Comparison of ENCODE assay signal across 8 cellular contexts in the genomic region with DNA sequence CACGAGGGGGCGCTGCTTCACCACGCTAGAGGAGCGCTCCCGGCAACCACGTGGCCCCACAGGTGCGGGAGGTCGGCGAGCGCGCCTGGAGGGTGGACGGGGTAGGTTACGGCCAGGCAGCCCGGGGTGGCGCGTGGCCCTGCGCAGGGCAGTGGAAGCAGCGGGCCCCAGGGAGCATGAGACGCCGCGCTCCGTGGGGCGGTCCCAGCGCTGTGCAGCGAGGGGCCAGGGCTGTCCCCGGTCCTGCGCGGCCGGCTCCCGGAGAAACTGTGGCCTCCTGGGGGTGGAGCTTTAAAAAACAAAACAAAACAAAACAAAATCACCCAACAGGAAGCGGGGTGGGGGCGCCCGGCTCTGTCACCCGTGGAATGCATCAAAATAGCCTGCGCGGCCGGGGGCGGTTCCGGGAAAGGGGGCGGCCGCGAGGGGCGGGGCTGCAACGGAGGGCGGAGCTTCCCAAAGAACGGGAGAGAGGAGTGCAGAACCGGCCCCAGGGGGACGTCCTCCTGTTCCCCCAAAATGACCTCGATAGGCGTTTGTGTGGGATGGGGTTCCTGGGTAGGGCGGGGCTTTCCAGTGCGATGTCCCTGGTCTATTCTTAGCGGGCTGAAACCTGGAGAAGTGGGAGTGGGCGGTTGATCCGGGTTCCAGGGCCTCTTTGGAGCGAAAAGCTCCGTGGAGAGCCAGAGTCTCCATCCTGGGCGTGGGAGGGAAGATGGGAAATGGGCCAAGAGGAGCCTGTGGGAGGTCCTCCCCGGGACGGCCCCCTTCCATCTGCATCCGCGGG. TPM values are rescaled to one million over a fixed set of nuclear protein-coding genes. Genes with fewer than 3 reads are reported as not detected.
DNase-seq lines count a peak whose midpoint lies in the region; ATAC-seq and TF ChIP-seq lines count a peak whose summit lies in the region.

No MANE protein-coding gene starts in this region.

- H3K4me1 ChIP-seq in heart right ventricle (peaks cover 0 to 23% (median 12%) of the 10 kb centered on the region in 9 donors), transverse colon (peaks cover 7 to 14% (median 11%) of the 10 kb centered on the region in 4 donors)

- in situ Hi-C loops in transverse colon (cut with MboI; ENCODE audit: low pct_ligation_motif_present in 1 of 4, low pct_unique_long_range_greater_than_20kb in 1 of 4, low sequenced_read_pairs in 3 of 4) = loop anchor here in 3 of 4 donors (5.0 to 25.0 kb wide), 6 partner anchors 152 to 599 kb away; partner anchors contain the start of gene HNRNPUL1 (in 1 of the 3)

- H3K4me3 ChIP-seq in GM08714 (ENCODE audit: low read length) (peak overlapping the region; percentile 74), HFF-Myc (replicated peaks; ENCODE audit: low read depth, low read length) (peak overlapping the region; percentile 54), heart right ventricle (peak overlapping the region; percentile 36 to 83 (median 65)), transverse colon (peak overlapping the region; percentile 45 to 71 (median 56))

- DNase-seq in HFF-Myc (ENCODE audit: extremely low read depth, low read depth) = peak; percentile 57
- DNase-seq in NCI-H1048 (lab: John Stamatoyannopoulos, UW) = peak; percentile 63
- DNase-seq in T follicular helper cell (ENCODE audit: low read depth) = peak; percentile 89
- peak; percentile 94 to 95 for DNase-seq in heart right ventricle
- DNase-seq in posterior cingulate gyrus = peak; percentile 81 to 98 (median 92)
- peak; percentile 94 for DNase-seq in transverse colon

- TF ChIP-seq CTCF in HFF-Myc (IDR thresholded peaks at IDR 0.05; ENCODE audit: low read depth, low read length, missing control alignments) = peak; percentile 88
- peak in 8 of 9 donors; percentile 1 to 100 (median 98) for TF ChIP-seq CTCF in heart right ventricle (IDR thresholded peaks at IDR 0.05)
- peak; percentile 96 to 99 (median 98) for TF ChIP-seq CTCF in transverse colon (IDR thresholded peaks at IDR 0.05)

- peak overlapping the region; percentile 92 for H3K27ac ChIP-seq in adipose tissue (ENCODE audit: low read depth, low read length)
- H3K27ac ChIP-seq in heart right ventricle = peak overlapping the region; percentile 70 to 94 (median 90)
- peak overlapping the region; percentile 80 to 93 (median 87) for H3K27ac ChIP-seq in transverse colon

- H3K27me3 ChIP-seq in heart right ventricle (no peaks in the 10 kb centered on the region), transverse colon (no peaks in the 10 kb centered on the region)

- TF ChIP-seq EP300 in transverse colon (IDR thresholded peaks at IDR 0.05; ENCODE audit: low read depth) = no peak

- peak; percentile 83 to 93 (median 90) for ATAC-seq in heart right ventricle

- 0 to 1% (median 0%) methylated on average over 59 to 62 of the region's 62 CpGs for WGBS in adipose tissue, 3 donors
- WGBS in heart right ventricle, 2 donors = 1% methylated on average over 60 to 62 of the region's 62 CpGs
- WGBS in transverse colon (ENCODE audit: low coverage in 1 of 2), 2 donors = 0 to 1% methylated on average over 7 to 61 of the region's 62 CpGs

- intact Hi-C loops in heart right ventricle (cut with DNase I) (loop anchor here (1.0 to 10.0 kb wide), 17 partner anchors 49 to 602 kb away; partner anchors contain the start of genes ACTMAP (in 3 of the 10), COQ8B (in 2 of the 10), ITPKC (in 2 of the 10) and SNRPA (in 2 of the 10)), posterior cingulate gyrus (cut with DNase I) (loop anchor here (1.0 to 10.0 kb wide), 5 partner anchors 52 to 600 kb away; no protein-coding TSS in a partner anchor), transverse colon (cut with DNase I; ENCODE audit: low total_unique reads) (loop anchor here (5.0 kb wide), 2 partner anchors 159 to 479 kb away; no protein-coding TSS in a partner anchor)

- H3K36me3 ChIP-seq in heart right ventricle (peaks cover 0 to 15% (median 0%) of the 10 kb centered on the region in 9 donors), transverse colon (no peaks in the 10 kb centered on the region)

- TF ChIP-seq POLR2A in transverse colon (IDR thresholded peaks at IDR 0.05) = no peak

- H3K9me3 ChIP-seq in heart right ventricle (no peaks in the 10 kb centered on the region), transverse colon (no peaks in the 10 kb centered on the region)

RNA-seq across cellular contexts. Expression of gene NUMBL, which starts 27.3 kb away (rescaled TPM):
- polyA plus RNA-seq in adipose tissue (10 to 100 TPM in 2 of 3 donors, 1 to 10 TPM in 1; 7.1 to 30.7 (median 27.2) TPM), heart right ventricle (10 to 100 TPM; 11.2 to 14.0 TPM)
- total RNA-seq in heart right ventricle (10 to 100 TPM in 5 of 10 donors, 1 to 10 TPM in 5; 7.1 to 15.3 (median 10.0) TPM), transverse colon (10 to 100 TPM in 3 of 4 donors, 1 to 10 TPM in 1; 9.0 to 44.9 (median 20.4) TPM)

RNA-seq across cellular contexts. Expression of gene COQ8B, which starts 53.6 kb away (rescaled TPM):
- polyA plus RNA-seq in adipose tissue = 10 to 100 TPM; 26.2 to 35.5 (median 29.4) TPM
- 10 to 100 TPM; 17.9 to 34.3 (median 27.3) TPM for total RNA-seq in heart right ventricle
- polyA plus RNA-seq in heart right ventricle = 10 to 100 TPM; 26.3 to 34.4 TPM
- 10 to 100 TPM; 15.3 to 41.2 (median 36.5) TPM for total RNA-seq in transverse colon

RNA-seq across cellular contexts. Expression of gene ITPKC, which starts 53.8 kb away (rescaled TPM):
- 10 to 100 TPM; 14.6 to 58.3 (median 43.1) TPM for polyA plus RNA-seq in adipose tissue
- 10 to 100 TPM in 3 of 10 donors, 1 to 10 TPM in 7; 6.2 to 15.3 (median 9.1) TPM for total RNA-seq in heart right ventricle
- 10 to 100 TPM; 16.8 to 17.3 TPM for polyA plus RNA-seq in heart right ventricle
- 10 to 100 TPM; 14.7 to 56.1 (median 33.8) TPM for total RNA-seq in transverse colon

Comparison
In these comparisons a context has a peak if more than half of its experiments do, and no peak if none do; other contexts are left out.
1. Peak in every context shown above with its lines: DNase-seq, ATAC-seq, H3K4me3 ChIP-seq and H3K27ac ChIP-seq.